Comparison of ENCODE assay signal across 36 cellular contexts in the genomic region with DNA sequence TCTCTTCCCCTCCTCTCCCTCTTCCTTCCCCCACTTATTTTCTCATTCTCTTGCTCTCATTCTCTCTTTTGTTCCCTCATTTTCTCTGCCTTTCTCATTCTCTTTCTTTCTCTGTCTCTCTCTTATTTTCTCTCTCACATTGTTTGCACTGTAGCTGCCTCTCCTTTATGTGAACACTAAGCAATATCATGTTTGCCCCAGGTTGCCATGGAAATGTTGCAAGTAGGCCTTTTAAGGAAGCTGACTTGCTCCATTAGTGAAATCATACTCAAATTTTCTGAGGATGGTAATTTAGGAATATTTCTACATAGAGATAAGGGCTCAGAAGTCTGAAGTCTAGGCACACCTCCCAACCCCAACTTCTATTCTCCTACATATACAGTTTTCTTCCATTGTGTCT.
"Had no signal": no experiment of that assay in that cellular context is flagged by ENCODE, and none has a peak within 500 bp of the region (broad histone marks: within the 10 kb centered on the region; RNA-seq: fewer than 3 reads in every experiment).

No MANE protein-coding gene starts in this region.

- DNase-seq: Karpas-422, Kasumi-1, MG63, MM.1S, MV-4-11, NCI-H1048, NCI-H1092, NCI-H1092 treated with DMSO at 0.1 percent for 48 hours, NCI-H1105, NCI-H1105 treated with DMSO at 0.1 percent for 48 hours, NCI-H1417, NCI-H1417 treated with DMSO at 0.1 percent for 48 hours, NCI-H1436, NCI-H1436 treated with DMSO at 0.1 percent for 48 hours, NCI-H146, NCI-H1694, NCI-H1694 treated with DMSO at 0.1 percent for 48 hours, NCI-H187, NCI-H187 treated with DMSO at 0.1 percent for 48 hours, NCI-H1930, NCI-H2029, NCI-H2029 treated with DMSO at 0.1 percent for 48 hours, NCI-H2081, NCI-H2081 treated with DMSO at 0.1 percent for 48 hours, NCI-H2107, NCI-H2171, NCI-H2171 treated with DMSO at 0.1 percent for 48 hours, NCI-H2227 treated with DMSO at 0.1 percent for 48 hours, NCI-H226, NCI-H345, NCI-H446, NCI-H446 treated with DMSO at 0.1 percent for 48 hours, NCI-H510A, NCI-H510A treated with DMSO at 0.1 percent for 48 hours, NCI-H524, NCI-H524 treated with DMSO at 0.1 percent for 48 hours had no signal

- H3K4me3 ChIP-seq: MG63 had no signal
